Comparison of ENCODE assay signal across 40 cellular contexts in the genomic region with DNA sequence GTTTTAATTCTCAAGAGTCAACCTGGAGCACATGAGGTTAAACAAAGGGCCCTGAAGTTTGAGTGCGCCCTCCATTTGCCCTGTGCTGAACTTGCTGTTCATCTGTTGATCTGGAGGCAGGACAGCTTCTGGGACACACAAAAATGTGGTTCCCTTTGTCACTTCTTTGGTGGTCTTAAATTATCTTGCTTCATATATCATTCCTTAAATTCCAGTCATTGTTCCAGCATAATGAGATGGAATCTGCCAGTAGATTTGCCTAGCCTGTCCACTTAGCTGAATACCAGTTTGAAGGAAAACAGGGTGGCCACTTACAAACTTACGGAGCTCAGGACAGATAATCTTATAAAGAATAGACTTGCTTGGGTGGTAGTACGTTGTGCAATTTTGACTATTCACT. TPM values are rescaled to one million over a fixed set of nuclear protein-coding genes. Genes with fewer than 3 reads are reported as not detected.
"Had no signal": no experiment of that assay in that cellular context is flagged by ENCODE, and none has a peak within 500 bp of the region (broad histone marks: within the 10 kb centered on the region; RNA-seq: fewer than 3 reads in every experiment).

No MANE protein-coding gene starts in this region.

- H3K9me3 Mint-ChIP-seq: activated CD4-positive, alpha-beta memory T cell treated with anti-CD3 and anti-CD28 coated beads for 36 hours; activated naive CD8-positive, alpha-beta T cell treated with anti-CD3 and anti-CD28 coated beads for 36 hours; T-cell had no signal

- H3K4me1 Mint-ChIP-seq: activated B cell treated with CpG ODN at 0.5 μM for 24 hours; activated CD8-positive, alpha-beta memory T cell treated with anti-CD3 and anti-CD28 coated beads, Interleukin-2, amount 10 ng/mL, durations not matched to agents 7 days and 5 days; activated naive CD8-positive, alpha-beta T cell treated with anti-CD3 and anti-CD28 coated beads for 36 hours; T-cell; T-helper 17 cell had no signal

- H3K27ac Mint-ChIP-seq: activated B cell treated with CpG ODN at 0.5 μM for 24 hours; activated CD4-positive, alpha-beta memory T cell treated with anti-CD3 and anti-CD28 coated beads for 36 hours; activated CD8-positive, alpha-beta memory T cell treated with anti-CD3 and anti-CD28 coated beads, Interleukin-2, amount 10 ng/mL, durations not matched to agents 7 days and 5 days; activated naive CD8-positive, alpha-beta T cell treated with anti-CD3 and anti-CD28 coated beads for 36 hours; T-cell; T-helper 17 cell had no signal

- ATAC-seq: activated CD8-positive, alpha-beta memory T cell treated with anti-CD3 and anti-CD28 coated beads, Interleukin-2, amount 10 ng/mL, durations not matched to agents 7 days and 5 days; Panc1; SK-N-SH treated with all-trans-retinoic acid at 6 μM for 48 hours; T-cell; T-helper 17 cell had no signal

- DNase-seq: activated B cell treated with CpG ODN at 0.5 μM for 24 hours; activated CD4-positive, alpha-beta memory T cell treated with anti-CD3 and anti-CD28 coated beads for 36 hours; activated CD4-positive, alpha-beta T cell treated with anti-CD3 and anti-CD28 coated beads for 4 hours; activated CD4-positive, alpha-beta T cell treated with anti-CD3 and anti-CD28 coated beads, Interleukin-2, amount 50 U/mL, for 1 hour; activated CD4-positive, CD25-positive, alpha-beta regulatory T cell treated with anti-CD3 and anti-CD28 coated beads, Interleukin-2, amount 50 U/mL, for 72 hours; activated CD8-positive, alpha-beta memory T cell treated with anti-CD3 and anti-CD28 coated beads, Interleukin-2, amount 10 ng/mL, durations not matched to agents 7 days and 5 days; activated CD8-positive, alpha-beta memory T cell treated with anti-CD3 and anti-CD28 coated beads, Interleukin-2, amount 50 U/mL, for 48 hours; activated effector memory CD4-positive, alpha-beta T cell treated with anti-CD3 and anti-CD28 coated beads, Interleukin-2, amount 50 U/mL, for 16 hours; activated naive CD4-positive, alpha-beta T cell; activated naive CD4-positive, alpha-beta T cell treated with anti-CD3 and anti-CD28 coated beads, Interleukin-2, amount 50 U/mL, for 16 hours; activated naive CD8-positive, alpha-beta T cell treated with anti-CD3 and anti-CD28 coated beads for 36 hours; activated T-cell treated with anti-CD3 and anti-CD28 coated beads, Interleukin-2, amount 50 U/mL, for 48 hours; amniotic stem cell; aorta; brain microvascular endothelial cell; central memory CD4-positive, alpha-beta T cell; MM.1S; MV-4-11; NCI-H1092; NCI-H1417; NCI-H146; NCI-H187; NCI-H2029 treated with DMSO at 0.1 percent for 48 hours; NCI-H2171 treated with DMSO at 0.1 percent for 48 hours; NCI-H226; NCI-H446 treated with DMSO at 0.1 percent for 48 hours; NCI-H524; NCI-H69; SHP77; T-cell; T-helper 17 cell; T-helper 9 cell had no signal

- H3K27me3 Mint-ChIP-seq: activated naive CD8-positive, alpha-beta T cell treated with anti-CD3 and anti-CD28 coated beads for 36 hours had no signal

- H3K36me3 ChIP-seq: brain microvascular endothelial cell had no signal

- H3K4me3 Mint-ChIP-seq: activated B cell treated with CpG ODN at 0.5 μM for 24 hours; activated CD4-positive, alpha-beta memory T cell treated with anti-CD3 and anti-CD28 coated beads for 36 hours; activated CD8-positive, alpha-beta memory T cell treated with anti-CD3 and anti-CD28 coated beads, Interleukin-2, amount 10 ng/mL, durations not matched to agents 7 days and 5 days; activated naive CD8-positive, alpha-beta T cell treated with anti-CD3 and anti-CD28 coated beads for 36 hours; T-cell; T-helper 17 cell had no signal

- H3K9ac ChIP-seq: KMS-11 had no signal

- H3K36me3 Mint-ChIP-seq: activated CD4-positive, alpha-beta memory T cell treated with anti-CD3 and anti-CD28 coated beads for 36 hours; activated CD8-positive, alpha-beta memory T cell treated with anti-CD3 and anti-CD28 coated beads, Interleukin-2, amount 10 ng/mL, durations not matched to agents 7 days and 5 days; activated naive CD8-positive, alpha-beta T cell treated with anti-CD3 and anti-CD28 coated beads for 36 hours; T-cell had no signal

- H3K4me2 ChIP-seq: KMS-11 had no signal

- H3K27ac ChIP-seq: brain microvascular endothelial cell, KMS-11, VCaP had no signal

RNA-seq across cellular contexts. Expression of gene CETN1, which starts 0.9 kb away (rescaled TPM):
- total RNA-seq: activated B cell treated with CpG ODN at 0.5 μM for 24 hours; activated CD4-positive, alpha-beta memory T cell treated with anti-CD3 and anti-CD28 coated beads for 36 hours; activated CD8-positive, alpha-beta memory T cell treated with anti-CD3 and anti-CD28 coated beads, Interleukin-2, amount 10 ng/mL, durations not matched to agents 7 days and 5 days; activated naive CD8-positive, alpha-beta T cell treated with anti-CD3 and anti-CD28 coated beads for 36 hours; aorta; cerebellum; LHCN-M2; RPMI7951; SK-MEL-5; T-cell; T-helper 17 cell had no signal
- polyA plus RNA-seq: aorta had no signal

RNA-seq across cellular contexts. Expression of gene CLUL1, which starts 15.7 kb away (rescaled TPM):
- total RNA-seq: activated B cell treated with CpG ODN at 0.5 μM for 24 hours; activated CD4-positive, alpha-beta memory T cell treated with anti-CD3 and anti-CD28 coated beads for 36 hours; activated CD8-positive, alpha-beta memory T cell treated with anti-CD3 and anti-CD28 coated beads, Interleukin-2, amount 10 ng/mL, durations not matched to agents 7 days and 5 days; activated naive CD8-positive, alpha-beta T cell treated with anti-CD3 and anti-CD28 coated beads for 36 hours; aorta; LHCN-M2; T-helper 17 cell had no signal
- polyA plus RNA-seq: aorta had no signal
